Comparison of ENCODE assay signal across 23 cellular contexts in the genomic region with DNA sequence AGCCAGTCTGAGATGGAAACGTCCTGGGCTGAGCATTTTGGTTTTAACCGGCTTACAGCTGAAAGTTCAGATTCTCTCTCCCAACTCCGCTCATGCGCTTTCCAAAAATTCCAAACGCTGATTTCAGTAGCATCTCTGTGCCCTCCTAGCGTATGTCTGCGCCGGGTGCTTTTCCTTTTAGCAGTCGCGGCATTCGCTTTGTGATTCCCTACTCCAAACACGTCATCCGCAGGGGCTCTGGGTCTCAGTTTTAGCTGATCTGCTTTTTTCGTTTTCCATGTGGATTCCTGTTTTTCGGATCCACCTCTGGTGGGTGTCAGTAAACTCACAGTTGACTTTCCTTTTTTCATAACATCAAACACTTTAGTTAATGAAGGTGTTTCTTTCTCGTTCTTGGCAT. TPM values are rescaled to one million over a fixed set of nuclear protein-coding genes. Genes with fewer than 3 reads are reported as not detected.
DNase-seq lines count a peak whose midpoint lies in the region; ATAC-seq, FAIRE-seq and TF ChIP-seq lines count a peak whose summit lies in the region.
"Had no signal": no experiment of that assay in that cellular context is flagged by ENCODE, and none has a peak within 500 bp of the region (broad histone marks: within the 10 kb centered on the region; RNA-seq: fewer than 3 reads in every experiment).

No MANE protein-coding gene starts in this region.

- H3K4me3 ChIP-seq in GM23338: no peak overlapping the region
- H3K4me3 ChIP-seq in MG63: 0 out of 2 replicates have a peak overlapping the region, but pooled peaks have one; percentile 9
- H3K4me3 ChIP-seq in H1 (ENCODE audit: extremely low read depth in 1 of 4, insufficient read depth in 2 of 4, low read depth in 3 of 4, low read length in 4 of 4): no peak overlapping the region
- H3K4me3 ChIP-seq in osteoblast (ENCODE audit: insufficient read depth, low read length): peak overlapping the region; percentile 20
- no peak overlapping the region for H3K4me3 ChIP-seq in prostate gland
- H3K4me3 ChIP-seq in kidney (ENCODE audit: low read length in 2 of 2): no peak overlapping the region
- H3K4me3 ChIP-seq: HAP-1 had no signal

- H3K56ac ChIP-seq in H1 (replicated peaks; ENCODE audit: insufficient read length, low read depth, low read length): no peak overlapping the region

- peaks cover 1% of the 10 kb centered on the region for H3K27me3 Mint-ChIP-seq in GM23338 (ENCODE audit: insufficient read depth, low read depth, poor library complexity)

- H3K4me1 ChIP-seq in GM23338 (ENCODE audit: insufficient read depth) (0 out of 2 replicates have a peak, but pooled peaks cover 4% of the 10 kb centered on the region), H1 (replicated peaks in 1 of 4; ENCODE audit: control insufficient read depth in 3 of 4, insufficient read depth in 4 of 4, low read length in 3 of 4) (0 out of 7 replicates have a peak, but pooled peaks cover 0 to 2% (median under 1%) of the 10 kb centered on the region in 4 experiments), osteoblast (ENCODE audit: insufficient read depth, low read length) (no peaks in the 10 kb centered on the region), prostate gland (replicated peaks) (no peaks in the 10 kb centered on the region), kidney (ENCODE audit: control insufficient read depth in 1 of 2, insufficient read depth in 1 of 2, low read depth in 1 of 2, low read length in 2 of 2) (no peaks in the 10 kb centered on the region)
- H3K4me1 ChIP-seq: HAP-1 had no signal

- H3K23me2 ChIP-seq in H1 (ENCODE audit: low read depth, low read length): no peaks in the 10 kb centered on the region

- no peak overlapping the region for H3K9ac ChIP-seq in H1 (replicated peaks in 1 of 4; ENCODE audit: extremely low read depth in 1 of 4, low read depth in 3 of 4, low read length in 3 of 4)
- no peak overlapping the region for H3K9ac ChIP-seq in kidney (ENCODE audit: low read length in 2 of 2)

- POLR2A ChIA-PET in H1 (lab: Charles Lee; ENCODE audit: partially characterized antibody): no interaction called here

- DNase-seq in GM23338 (ENCODE audit: low spot score) (no peak), MG63 (no peak), H1 (ENCODE audit: low read depth in 1 of 2, low spot score in 2 of 2) (no peak), osteoblast (ENCODE audit: insufficient read length, low spot score, missing footprints) (no peak), prostate gland (ENCODE audit: low spot score) (no peak), kidney (no peak)
- DNase-seq: C1 segment of cervical spinal cord; Calu3; CD4-positive, alpha-beta memory T cell; COR-L47; DMS53; DMS79 treated with DMSO at 0.1 percent for 48 hours; HFFc6 had no signal

- no peaks in the 10 kb centered on the region for H4K20me1 ChIP-seq in GM23338 (replicated peaks; ENCODE audit: insufficient read depth)
- no peaks in the 10 kb centered on the region for H4K20me1 ChIP-seq in H1 (replicated peaks in 1 of 2; ENCODE audit: control insufficient read depth in 1 of 2, insufficient read depth in 2 of 2, low read length in 2 of 2)
- no peaks in the 10 kb centered on the region for H4K20me1 ChIP-seq in osteoblast (ENCODE audit: insufficient read depth, low read length)

- H3K4me1 Mint-ChIP-seq in GM23338: peaks cover 6% of the 10 kb centered on the region
- H3K4me1 Mint-ChIP-seq: CD4-positive, alpha-beta memory T cell had no signal

- H2AFZ ChIP-seq in GM23338 (peak overlapping the region; percentile 52; the same call in 1 of the 2 replicates), H1 (ENCODE audit: low read length) (peak overlapping the region; percentile 21; the same call in 1 of the 2 replicates), osteoblast (ENCODE audit: low read length) (no peak overlapping the region)

- TF ChIP-seq CTCF in GM23338 (conservative IDR thresholded peaks at IDR 0.05; ENCODE audit: low read depth in 2 of 2): no peak
- no peak for TF ChIP-seq CTCF in H1 (IDR thresholded peaks at IDR 0.05; ENCODE audit: control extremely low read depth in 1 of 3, insufficient read depth in 1 of 3, low read depth in 1 of 3, low read length in 3 of 3)
- TF ChIP-seq CTCF in osteoblast (IDR thresholded peaks at IDR 0.05; ENCODE audit: extremely low read depth, low read depth, low read length): no peak
- TF ChIP-seq CTCF in prostate gland (IDR thresholded peaks at IDR 0.05): no peak
- TF ChIP-seq CTCF in kidney (IDR thresholded peaks at IDR 0.05; ENCODE audit: borderline replicate concordance, extremely low read depth, insufficient read depth): no peak

- no peak overlapping the region for H2BK5ac ChIP-seq in H1 (ENCODE audit: low read depth, low read length)

- no peak overlapping the region for H2BK120ac ChIP-seq in H1 (replicated peaks; ENCODE audit: low read depth, low read length)

- H3K79me1 ChIP-seq in H1 (ENCODE audit: low read depth, low read length): no peaks in the 10 kb centered on the region

- no peak overlapping the region for H2AK5ac ChIP-seq in H1 (ENCODE audit: low read depth, low read length)

- H3K27me3 ChIP-seq in GM23338 (ENCODE audit: insufficient read depth) (no peaks in the 10 kb centered on the region), MG63 (peaks cover 22% of the 10 kb centered on the region), H1 (replicated peaks in 1 of 4; ENCODE audit: control insufficient read depth in 3 of 4, extremely low read depth in 1 of 4, insufficient read depth in 3 of 4, low read length in 3 of 4) (no peaks in the 10 kb centered on the region), osteoblast (ENCODE audit: insufficient read depth, low read length) (peaks cover 50% of the 10 kb centered on the region), prostate gland (replicated peaks; ENCODE audit: insufficient read depth) (peaks cover 2% of the 10 kb centered on the region)

- H3K9me3 ChIP-seq in MG63 (no peaks in the 10 kb centered on the region), H1 (ENCODE audit: insufficient read depth in 2 of 2, low read depth in 1 of 2, low read length in 1 of 2) (no peaks in the 10 kb centered on the region), osteoblast (ENCODE audit: low read depth, low read length) (no peaks in the 10 kb centered on the region), prostate gland (no peaks in the 10 kb centered on the region), kidney (ENCODE audit: control insufficient read depth in 1 of 2, low read length in 2 of 2) (no peaks in the 10 kb centered on the region)
- H3K9me3 ChIP-seq: HAP-1 had no signal

- H3K18ac ChIP-seq in H1 (ENCODE audit: extremely low read depth, low read length): no peak overlapping the region

- CTCF ChIA-PET in H1 (lab: Charles Lee; ENCODE audit: partially characterized antibody): interaction anchor here (1.0 to 1.1 kb wide), 2 partner anchors 78 to 299 kb away, joined by 3 to 4 read pairs; no protein-coding TSS in a partner anchor

- H2BK20ac ChIP-seq in H1 (ENCODE audit: low read length): no peak overlapping the region

- ATAC-seq in GM23338: no peak
- ATAC-seq in HG02798 (IDR thresholded peaks at IDR 0.05; ENCODE audit: poor library complexity, unreplicated experiment): no peak
- ATAC-seq in HG02970 (IDR thresholded peaks at IDR 0.05; ENCODE audit: low FRiP score, unreplicated experiment): no peak

- H3K23ac ChIP-seq in H1 (ENCODE audit: insufficient read length): no peak overlapping the region

- H3F3A ChIP-seq in GM23338 (replicated peaks; ENCODE audit: low read depth): no peaks in the 10 kb centered on the region

- no peaks in the 10 kb centered on the region; the same call in 2 of the 3 replicates for H3K9me3 Mint-ChIP-seq in GM23338
- H3K9me3 Mint-ChIP-seq: HFFc6 had no signal

- no peaks in the 10 kb centered on the region for H3K36me3 Mint-ChIP-seq in GM23338 (ENCODE audit: low read depth)

- FAIRE-seq in H1 (lab: Jason Lieb, UNC) (no peak), kidney (lab: Jason Lieb, UNC) (no peak)
- FAIRE-seq: G401.6, GM12892 had no signal

- H3K36me3 ChIP-seq in GM23338 (ENCODE audit: insufficient read depth) (no peaks in the 10 kb centered on the region), MG63 (no peaks in the 10 kb centered on the region), H1 (ENCODE audit: control insufficient read depth in 2 of 4, insufficient read depth in 4 of 4, low read length in 3 of 4) (no peaks in the 10 kb centered on the region), osteoblast (ENCODE audit: insufficient read depth, low read length) (no peaks in the 10 kb centered on the region), prostate gland (no peaks in the 10 kb centered on the region), kidney (ENCODE audit: control insufficient read depth in 1 of 2, insufficient read depth in 2 of 2, low read length in 2 of 2) (no peaks in the 10 kb centered on the region)
- H3K36me3 ChIP-seq: HAP-1 had no signal

- no peak overlapping the region for H3K4me3 Mint-ChIP-seq in GM23338
- H3K4me3 Mint-ChIP-seq: CD4-positive, alpha-beta memory T cell; HFFc6 had no signal

- H3K27ac ChIP-seq in GM23338 (ENCODE audit: low read depth) (no peak overlapping the region), H1 (ENCODE audit: low read depth, low read length) (no peak overlapping the region), osteoblast (ENCODE audit: low read depth, low read length) (no peak overlapping the region), prostate gland (no peak overlapping the region), kidney (ENCODE audit: low read depth in 2 of 2, low read length in 2 of 2) (no peak overlapping the region)

- no peak overlapping the region for H4K91ac ChIP-seq in H1 (replicated peaks; ENCODE audit: insufficient read length, low read length)

- no peak for TF ChIP-seq EP300 in H1 (IDR thresholded peaks at IDR 0.05; ENCODE audit: borderline replicate concordance in 1 of 2, low read depth in 2 of 2, low read length in 2 of 2)

- TF ChIP-seq RAD21 in H1 (IDR thresholded peaks at IDR 0.05 in 1 of 2, conservative IDR thresholded peaks at IDR 0.05 in 1 of 2; ENCODE audit: low read depth in 2 of 2, low read length in 2 of 2): no peak

- intact Hi-C loops in prostate gland (cut with DNase I) (no loop called here), kidney (cut with DNase I) (no loop called here)

- H3K4me2 ChIP-seq in GM23338: no peak overlapping the region
- no peak overlapping the region for H3K4me2 ChIP-seq in H1 (ENCODE audit: insufficient read depth in 1 of 2, low read depth in 2 of 2, low read length in 2 of 2)
- peak overlapping the region; percentile 37 for H3K4me2 ChIP-seq in osteoblast (ENCODE audit: insufficient read depth, low read length)

- H2BK12ac ChIP-seq in H1 (ENCODE audit: low read depth, low read length): no peak overlapping the region

- H3K9me2 ChIP-seq in GM23338 (ENCODE audit: insufficient read depth): no peaks in the 10 kb centered on the region

- WGBS in H1 (ENCODE audit: extremely low coverage in 1 of 2, insufficient coverage in 1 of 2, insufficient read length in 1 of 2, insufficient replicate concordance in 2 of 2, low coverage in 1 of 2, low lambda C conversion rate in 2 of 2, missing lambda C conversion rate in 1 of 2), 2 experiments: 84% methylated on average over 16 of the region's 16 CpGs; no CpG with 5 or more reads in 1 of the 2 experiments
- 47% methylated on average over 16 of the region's 16 CpGs for WGBS in prostate gland

- H3K79me2 ChIP-seq in GM23338 (replicated peaks; ENCODE audit: insufficient read depth) (no peaks in the 10 kb centered on the region), H1 (ENCODE audit: control insufficient read depth in 1 of 2, insufficient read depth in 2 of 2, low read length in 2 of 2) (no peaks in the 10 kb centered on the region), osteoblast (ENCODE audit: insufficient read depth, low read length) (no peaks in the 10 kb centered on the region)

- no peak overlapping the region for H2BK15ac ChIP-seq in H1 (ENCODE audit: low read length)

- TF ChIP-seq POLR2A in H1 (IDR thresholded peaks at IDR 0.05; ENCODE audit: control extremely low read depth in 1 of 2, low read depth in 2 of 2, low read length in 2 of 2): no peak
- no peak for TF ChIP-seq POLR2A in prostate gland (IDR thresholded peaks at IDR 0.05)

- H4K8ac ChIP-seq in H1 (ENCODE audit: extremely low read depth, insufficient read depth, low read length): no peak overlapping the region

- H3K27ac Mint-ChIP-seq in GM23338: no peak overlapping the region
- H3K27ac Mint-ChIP-seq: CD4-positive, alpha-beta memory T cell; HFFc6 had no signal

- H3K14ac ChIP-seq in H1 (ENCODE audit: insufficient read length): no peak overlapping the region

- H3K4ac ChIP-seq in H1 (replicated peaks; ENCODE audit: insufficient read length, low read depth, low read length): no peak overlapping the region

- H4K5ac ChIP-seq in H1 (ENCODE audit: insufficient read length, low read depth, low read length): no peak overlapping the region

RNA-seq across cellular contexts. Expression of gene TVP23A, which starts 22.1 kb away (rescaled TPM):
- total RNA-seq in GM23338 (2014; rRNA removed; shearing (Covaris generic)): 1.6 and 4.5 TPM in 2 replicates
- polyA plus RNA-seq in GM23338 (2016; fragmentation: Nextera tagmentation; extraction: Ambion mirVana) (2.8 and 3.3 TPM in 2 replicates), H1 (2011; rRNA removed) (2.2 TPM in 2 replicates), kidney (ENCODE audit: insufficient read depth, low read depth, low replicate concordance) (not detected)
- total RNA-seq in MG63 (2014; rRNA removed; shearing (Covaris generic); ENCODE audit: low replicate concordance): not detected in 2 replicates
- 3.1 and 3.2 TPM in 2 replicates for total RNA-seq in H1 (2021; fragmentation: NEBNext Ultra II Directional; extraction: Animal tissue kit (Norgen Biotek cat#: 25700))
- 1.8 TPM for polyA plus RNA-seq in H1 (2011; cell fraction: cytosol; rRNA removed)
- polyA plus RNA-seq in H1 (2011; cell fraction: nucleus; rRNA removed): 1.9 TPM
- polyA plus RNA-seq in H1 (2012, experiment 1 of 2): 1.9 to 3.6 TPM (median 2.1 TPM) in 4 replicates
- 1.8 TPM for polyA plus RNA-seq in H1 (2012, experiment 2 of 2)
- 2.0 TPM for polyA plus RNA-seq in H1 (2013, experiment 1 of 2)
- polyA plus RNA-seq in H1 (2013, experiment 2 of 2): 1.5 TPM
- polyA minus RNA-seq in H1 (2011; rRNA and poly(A)+ RNA removed): 2.4 TPM in 2 replicates
- 1.3 TPM for polyA minus RNA-seq in H1 (2011; cell fraction: cytosol; rRNA and poly(A)+ RNA removed)
- polyA minus RNA-seq in H1 (2011; cell fraction: nucleus; rRNA and poly(A)+ RNA removed): 1.9 TPM
- total RNA-seq in osteoblast (under 0.01 TPM in 1 of 2 replicates, not detected in the other), prostate gland (1 to 10 TPM in 1 of 2 donors, under 1 TPM in 1; 0.27 to 5.8 TPM), kidney (0.19 TPM)
- total RNA-seq: A172; A673; CD4-positive, alpha-beta memory T cell; Daoy; H4; HFFc6 had no signal
- polyA plus RNA-seq: BJ had no signal

RNA-seq across cellular contexts. Expression of gene CIITA, which starts 36.3 kb away (rescaled TPM):
- total RNA-seq in GM23338 (2014; rRNA removed; shearing (Covaris generic)): 0.10 TPM in 1 of 2 replicates, not detected in the other
- polyA plus RNA-seq in GM23338 (2016; fragmentation: Nextera tagmentation; extraction: Ambion mirVana) (0.57 and 1.2 TPM in 2 replicates), H1 (2011; rRNA removed) (0.16 and 0.17 TPM in 2 replicates), kidney (ENCODE audit: insufficient read depth, low read depth, low replicate concordance) (8.3 TPM)
- total RNA-seq in MG63 (2014; rRNA removed; shearing (Covaris generic); ENCODE audit: low replicate concordance): not detected in 2 replicates
- 0.06 and 0.07 TPM in 2 replicates for total RNA-seq in H1 (2021; fragmentation: NEBNext Ultra II Directional; extraction: Animal tissue kit (Norgen Biotek cat#: 25700))
- polyA plus RNA-seq in H1 (2011; cell fraction: cytosol; rRNA removed): 0.14 TPM
- polyA plus RNA-seq in H1 (2011; cell fraction: nucleus; rRNA removed): 0.44 TPM
- 0.13 to 0.37 TPM (median 0.29 TPM) in 4 replicates for polyA plus RNA-seq in H1 (2012, experiment 1 of 2)
- polyA plus RNA-seq in H1 (2012, experiment 2 of 2): 0.14 TPM
- polyA plus RNA-seq in H1 (2013, experiment 1 of 2): 0.02 TPM
- polyA plus RNA-seq in H1 (2013, experiment 2 of 2): 0.04 TPM
- polyA minus RNA-seq in H1 (2011; rRNA and poly(A)+ RNA removed): 0.05 and 0.09 TPM in 2 replicates
- polyA minus RNA-seq in H1 (2011; cell fraction: cytosol; rRNA and poly(A)+ RNA removed): not detected
- polyA minus RNA-seq in H1 (2011; cell fraction: nucleus; rRNA and poly(A)+ RNA removed): not detected
- total RNA-seq in osteoblast (2.5 and 2.7 TPM in 2 replicates), prostate gland (10 to 100 TPM; 11.7 to 16.0 TPM), kidney (50.5 TPM)
- total RNA-seq: A673, Daoy had no signal
- polyA plus RNA-seq: BJ had no signal

Comparison
In these comparisons a context has a peak if more than half of its experiments do, and no peak if none do; other contexts are left out.
1. H3K4me3 ChIP-seq: peak in MG63 (single experiment) and osteoblast (single experiment); none in GM23338 (single experiment), H1 (0 of 4), prostate gland (0 of 2) and kidney (0 of 2).